ENCODE assay signal across 13 cellular contexts in genomic region chr7:158672975-158673374, GRCh38. TPM values are rescaled to one million over a fixed set of nuclear protein-coding genes. Genes with fewer than 3 reads are reported as not detected.
DNase-seq lines count a peak whose midpoint lies in the region; ATAC-seq and TF ChIP-seq lines count a peak whose summit lies in the region.
"Had no signal": no experiment of that assay in that cellular context is flagged by ENCODE, and none has a peak within 500 bp of the region (broad histone marks: within the 10 kb centered on the region; RNA-seq: fewer than 3 reads in every experiment).

No MANE protein-coding gene starts in this region.

- no peak for ATAC-seq in GM19351 (IDR thresholded peaks at IDR 0.05; ENCODE audit: unreplicated experiment)
- ATAC-seq in HG03095 (IDR thresholded peaks at IDR 0.05; ENCODE audit: unreplicated experiment): no peak
- no peak for ATAC-seq in HG03039 (IDR thresholded peaks at IDR 0.05; ENCODE audit: unreplicated experiment)

- H3K4me1 ChIP-seq in BE2C: no peaks in the 10 kb centered on the region
- H3K4me1 ChIP-seq: adrenal gland, colonic mucosa had no signal

- no peak overlapping the region for H3K4me3 ChIP-seq in BE2C (ENCODE audit: low read depth, low read length)
- H3K4me3 ChIP-seq: adrenal gland, colonic mucosa had no signal

- DNase-seq in ELR (ENCODE audit: low read depth): peak; percentile 81
- DNase-seq in M059J (ENCODE audit: low read depth): peak; percentile 71
- peak; percentile 62 for DNase-seq in amniotic epithelial cell (ENCODE audit: low read depth)
- DNase-seq in iris pigment epithelial cell (ENCODE audit: low read depth): peak; percentile 62
- no peak for DNase-seq in BE2C
- DNase-seq: activated B cell treated with CpG ODN at 0.5 μM for 24 hours, activated T-cell treated with anti-CD3 and anti-CD28 coated beads for 4 hours, adrenal gland, colonic mucosa, NCI-H2107 had no signal

- H3K27me3 ChIP-seq in BE2C: no peaks in the 10 kb centered on the region
- H3K27me3 ChIP-seq: adrenal gland, colonic mucosa had no signal

- no peaks in the 10 kb centered on the region for H3K9me3 ChIP-seq in BE2C
- H3K9me3 ChIP-seq: adrenal gland, colonic mucosa had no signal

- peaks cover 61% of the 10 kb centered on the region for H3K36me3 ChIP-seq in BE2C
- H3K36me3 ChIP-seq: colonic mucosa had no signal

- TF ChIP-seq CTCF in BE2C (IDR thresholded peaks at IDR 0.05; ENCODE audit: low read depth, low read length): no peak

RNA-seq across cellular contexts. Expression of gene NCAPG2, which starts 31.6 kb away (rescaled TPM):
- 40.4 and 73.0 TPM in 2 replicates for total RNA-seq in M059J (2014; rRNA removed; shearing (Covaris generic))
- polyA plus RNA-seq in BE2C (2012; ENCODE audit: insufficient read depth, insufficient read length, low read depth): 15.3 TPM
